Comparison of ENCODE assay signal across 8 cellular contexts in genomic region chr15:40565333-40566238, GRCh38. TPM values are rescaled to one million over a fixed set of nuclear protein-coding genes. Genes with fewer than 3 reads are reported as not detected.
DNase-seq lines count a peak whose midpoint lies in the region; TF ChIP-seq lines count a peak whose summit lies in the region.

No MANE protein-coding gene starts in this region.

- peak overlapping the region; percentile 97 for H3K4me3 Mint-ChIP-seq in endothelial cell (ENCODE audit: unreplicated experiment)

- H3K27me3 Mint-ChIP-seq in endothelial cell (ENCODE audit: unreplicated experiment), result peaks cover 2% of the 10 kb centered on the region

- no peaks in the 10 kb centered on the region for H4K20me1 ChIP-seq in OCI-LY3 (ENCODE audit: insufficient read depth, low read length)

- H3K4me1 ChIP-seq in OCI-LY3 (ENCODE audit: low read length), result peaks cover 32% of the 10 kb centered on the region
- peaks cover 9% of the 10 kb centered on the region for H3K4me1 ChIP-seq in ovary (ENCODE audit: insufficient read depth)

- in situ Hi-C loops in G401 (cut with HindIII; ENCODE audit: low sequenced_read_pairs) (no loop called here), ACHN (cut with HindIII; ENCODE audit: low pct_ligation_motif_present, low pct_unique_long_range_greater_than_20kb, low sequenced_read_pairs) (no loop called here)

- peak overlapping the region; percentile 93 for H2AFZ ChIP-seq in OCI-LY3 (ENCODE audit: low read depth, low read length)

- H3K9ac ChIP-seq in OCI-LY3 (ENCODE audit: low read length), result peak overlapping the region; percentile 56

- H3K27me3 ChIP-seq in OCI-LY3 (ENCODE audit: low read depth, low read length) (no peaks in the 10 kb centered on the region), ovary (no peaks in the 10 kb centered on the region)

- TF ChIP-seq POLR2A in ovary (IDR thresholded peaks at IDR 0.05), result no peak

- peak overlapping the region; percentile 92 for H3K4me3 ChIP-seq in OCI-LY3 (ENCODE audit: low read length)
- H3K4me3 ChIP-seq in ovary, result peak overlapping the region; percentile 88

- no peak for TF ChIP-seq EP300 in ovary (IDR thresholded peaks at IDR 0.05)

- DNase-seq in DMS53 treated with DMSO at 0.1 percent for 48 hours (lab: John Stamatoyannopoulos, UW; ENCODE audit: unreplicated experiment), result peak; percentile 53
- DNase-seq in endothelial cell (ENCODE audit: low spot score), result no peak
- peak in 1 of 5 donors; percentile 39 for DNase-seq in ovary
- DNase-seq in NOMO-1 treated with DMSO at 0.1 percent for 48 hours (lab: John Stamatoyannopoulos, UW; ENCODE audit: unreplicated experiment), result no peak
- no peak for DNase-seq in SKM-1 (lab: John Stamatoyannopoulos, UW; ENCODE audit: unreplicated experiment)
- DNase-seq in G401 (ENCODE audit: low spot score), result no peak
- DNase-seq in ACHN, result no peak

- H3K27ac ChIP-seq in OCI-LY3 (ENCODE audit: low read length), result no peak overlapping the region
- H3K27ac ChIP-seq in ovary, result no peak overlapping the region

- intact Hi-C loops in ovary (cut with DNase I), result loop anchor here in 2 of 4 donors (10.0 kb wide), 2 partner anchors 121 to 189 kb away; partner anchors contain the start of genes BAHD1 (in 1 of the 2) and RMDN3 (in 1 of the 2)

- peaks cover 4% of the 10 kb centered on the region for H3K36me3 ChIP-seq in OCI-LY3 (replicated peaks; ENCODE audit: low read depth, low read length)
- no peaks in the 10 kb centered on the region for H3K36me3 ChIP-seq in ovary

- peaks cover 1% of the 10 kb centered on the region for H3K36me3 Mint-ChIP-seq in endothelial cell (ENCODE audit: low read depth, unreplicated experiment)

- peaks cover 28% of the 10 kb centered on the region for H3K79me2 ChIP-seq in OCI-LY3 (ENCODE audit: low read length)

- H3K9me3 ChIP-seq in OCI-LY3 (ENCODE audit: insufficient read depth, low read length) (no peaks in the 10 kb centered on the region), ovary (no peaks in the 10 kb centered on the region)

- TF ChIP-seq CTCF in OCI-LY3 (IDR thresholded peaks at IDR 0.05; ENCODE audit: low read depth, low read length), result no peak
- no peak for TF ChIP-seq CTCF in endothelial cell (IDR thresholded peaks at IDR 0.05; ENCODE audit: unreplicated experiment)
- TF ChIP-seq CTCF in ovary (IDR thresholded peaks at IDR 0.05), result no peak

- H3K4me1 Mint-ChIP-seq in endothelial cell (ENCODE audit: unreplicated experiment), result peaks cover 27% of the 10 kb centered on the region

- H3K4me2 ChIP-seq in OCI-LY3 (ENCODE audit: low read length), result peak overlapping the region; percentile 93

- H3K9me3 Mint-ChIP-seq in endothelial cell (ENCODE audit: unreplicated experiment), result no peaks in the 10 kb centered on the region

- WGBS in ovary, 3 donors, result 34 to 46% (median 41%) methylated on average over 19 to 20 of the region's 20 CpGs

- peak overlapping the region; percentile 96 for H3K27ac Mint-ChIP-seq in endothelial cell (ENCODE audit: unreplicated experiment)

RNA-seq across cellular contexts. Expression of gene CCDC32, which starts 0.7 kb away (rescaled TPM):
- total RNA-seq in endothelial cell (ENCODE audit: unreplicated experiment), result 40.4 TPM
- total RNA-seq in ovary, result 10 to 100 TPM; 21.0 to 57.6 (median 31.0) TPM
- 10 to 100 TPM; 26.9 to 32.0 TPM for polyA plus RNA-seq in ovary
- total RNA-seq in G401 (2014; rRNA removed; shearing (Covaris generic)), result 41.9 and 66.4 TPM in 2 replicates

RNA-seq across cellular contexts. Expression of gene RPUSD2, which starts 3.5 kb away (rescaled TPM):
- total RNA-seq in endothelial cell (ENCODE audit: unreplicated experiment) (11.5 TPM), ovary (10 to 100 TPM in 4 of 7 donors, 1 to 10 TPM in 3; 2.9 to 13.0 (median 11.1) TPM)
- polyA plus RNA-seq in ovary, result 1 to 10 TPM; 5.4 to 9.7 TPM
- total RNA-seq in G401 (2014; rRNA removed; shearing (Covaris generic)), result 21.7 and 33.5 TPM in 2 replicates

RNA-seq across cellular contexts. Expression of gene KNL1, which starts 28.5 kb away (rescaled TPM):
- total RNA-seq in endothelial cell (ENCODE audit: unreplicated experiment) (9.5 TPM), ovary (1 to 10 TPM in 2 of 7 donors, under 1 TPM in 5; 0.13 to 1.4 (median 0.48) TPM)
- under 1 TPM; 0.15 to 0.77 TPM for polyA plus RNA-seq in ovary
- total RNA-seq in G401 (2014; rRNA removed; shearing (Covaris generic)), result 38.4 and 40.6 TPM in 2 replicates
